8 cellular contexts compared by ENCODE assay signal in genomic region chr13:99258210-99258860, GRCh38.
DNase-seq lines count a peak whose midpoint lies in the region; ATAC-seq and FAIRE-seq lines count a peak whose summit lies in the region.

Gene GPR18 (minus strand): TSS chr13:99258379. CDS start chr13:99255872, 2,507 bp downstream.

- H3K9me3 Mint-ChIP-seq in memory B cell = no peaks in the 10 kb centered on the region

- H3K27ac Mint-ChIP-seq in memory B cell = peak within 1 kb of the TSS; percentile 89

- H3K36me3 Mint-ChIP-seq in memory B cell = peaks cover 29% of the 10 kb centered on the region

- H3K4me3 Mint-ChIP-seq in memory B cell = peak within 1 kb of the TSS; percentile 97

- no peak for FAIRE-seq in RCC 7860 (lab: Jason Lieb, UNC)

- peak; percentile 96 for ATAC-seq in GM18873 (IDR thresholded peaks at IDR 0.05; ENCODE audit: low FRiP score, unreplicated experiment)
- peak; percentile 88 for ATAC-seq in HG02678 (IDR thresholded peaks at IDR 0.05; ENCODE audit: unreplicated experiment)
- ATAC-seq in memory B cell (ENCODE audit: low read depth) = peak; percentile 73

- H3K4me1 Mint-ChIP-seq in memory B cell = peaks cover 43% of the 10 kb centered on the region

- no peaks in the 10 kb centered on the region for H3K27me3 Mint-ChIP-seq in memory B cell

- DNase-seq in NOMO-1 treated with DMSO at 0.1 percent for 48 hours (lab: John Stamatoyannopoulos, UW; ENCODE audit: unreplicated experiment) (peak; percentile 78), memory B cell (ENCODE audit: low spot score in 2 of 2) (peak in 1 of 2 donors; percentile 34), RKO (ENCODE audit: low spot score) (no peak), pons (ENCODE audit: low spot score) (no peak), RCC 7860 (ENCODE audit: low spot score) (no peak)
- no peak for DNase-seq in activated CD8-positive, alpha-beta memory T cell treated with anti-CD3 and anti-CD28 coated beads, Interleukin-2, amount 50 U/mL, for 48 hours
